Comparison of ENCODE assay signal across 14 cellular contexts in the genomic region with DNA sequence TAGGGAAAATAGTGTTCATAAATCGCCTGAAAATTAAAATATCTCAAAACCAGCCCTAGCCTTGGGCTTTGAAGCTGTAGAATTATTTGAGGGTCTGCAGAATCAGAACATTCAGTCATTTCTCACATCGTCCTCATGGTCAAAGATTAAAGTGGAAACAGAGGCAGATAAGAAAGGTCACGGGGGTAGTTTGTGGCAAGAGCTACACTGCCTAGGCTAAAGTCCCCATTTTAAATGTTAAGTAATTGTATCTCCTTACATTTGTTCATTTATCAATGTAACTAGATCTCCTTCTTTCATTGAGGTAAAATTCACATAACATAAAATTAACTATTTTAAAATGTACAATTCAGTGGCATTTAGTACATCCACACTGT.
DNase-seq lines count a peak whose midpoint lies in the region; ATAC-seq and TF ChIP-seq lines count a peak whose summit lies in the region.
"Had no signal": no experiment of that assay in that cellular context is flagged by ENCODE, and none has a peak within 500 bp of the region (broad histone marks: within the 10 kb centered on the region; RNA-seq: fewer than 3 reads in every experiment).

No MANE protein-coding gene starts in this region.

- H3K27ac Mint-ChIP-seq in GM23338, result peak overlapping the region; percentile 92
- H3K27ac Mint-ChIP-seq: CD4-positive, alpha-beta memory T cell; IgD-negative memory B cell had no signal

- no peak overlapping the region for H3K9ac ChIP-seq in subcutaneous abdominal adipose tissue (ENCODE audit: low read length in 5 of 5)

- no peaks in the 10 kb centered on the region for H3K79me2 ChIP-seq in GM23338 (replicated peaks; ENCODE audit: insufficient read depth)

- H4K20me1 ChIP-seq in GM23338 (replicated peaks; ENCODE audit: insufficient read depth), result no peaks in the 10 kb centered on the region

- H3K27ac ChIP-seq in GM23338 (ENCODE audit: low read depth) (peak overlapping the region; percentile 26; the same call in 1 of the 2 replicates), VCaP (peak overlapping the region; percentile 74), subcutaneous abdominal adipose tissue (ENCODE audit: low read depth, low read length) (peak overlapping the region; percentile 1)

- H3K4me1 Mint-ChIP-seq in GM23338, result peaks cover 64% of the 10 kb centered on the region
- H3K4me1 Mint-ChIP-seq: CD4-positive, alpha-beta memory T cell had no signal

- H3K27me3 ChIP-seq in GM23338 (ENCODE audit: insufficient read depth), result no peaks in the 10 kb centered on the region
- no peaks in the 10 kb centered on the region for H3K27me3 ChIP-seq in subcutaneous abdominal adipose tissue (ENCODE audit: control insufficient read depth in 5 of 5, insufficient read depth in 4 of 5, low read length in 5 of 5)

- H3K36me3 Mint-ChIP-seq in GM23338 (ENCODE audit: low read depth), result no peaks in the 10 kb centered on the region
- H3K36me3 Mint-ChIP-seq: CD4-positive, alpha-beta memory T cell; IgD-negative memory B cell had no signal

- DNase-seq in GM23338 (ENCODE audit: low spot score) (no peak), left lobe of liver (ENCODE audit: low spot score) (no peak), G401 (ENCODE audit: low spot score) (no peak), NCI-H1105 treated with DMSO at 0.1 percent for 48 hours (lab: John Stamatoyannopoulos, UW) (no peak), NOMO-1 treated with dmso at 0.1 percent for 144 hours (lab: John Stamatoyannopoulos, UW; ENCODE audit: unreplicated experiment) (no peak)
- DNase-seq: AML-193; CD4-positive, alpha-beta memory T cell; Kasumi-1; NCI-H1105; NCI-H1694 treated with DMSO at 0.1 percent for 48 hours; NCI-H526 treated with DMSO at 0.1 percent for 48 hours had no signal

- H3K27me3 Mint-ChIP-seq in GM23338 (ENCODE audit: insufficient read depth, low read depth, poor library complexity), result peaks cover 3% of the 10 kb centered on the region
- H3K27me3 Mint-ChIP-seq: CD4-positive, alpha-beta memory T cell had no signal

- peak overlapping the region; percentile 32 for H3K4me3 ChIP-seq in GM23338
- no peak overlapping the region for H3K4me3 ChIP-seq in subcutaneous abdominal adipose tissue (ENCODE audit: low read depth in 1 of 5, low read length in 5 of 5)

- H3K4me1 ChIP-seq in GM23338 (ENCODE audit: insufficient read depth), result peaks cover 65% of the 10 kb centered on the region
- H3K4me1 ChIP-seq in subcutaneous abdominal adipose tissue (ENCODE audit: control insufficient read depth in 5 of 5, insufficient read depth in 5 of 5, low read length in 5 of 5), result peaks cover 3 to 35% (median 25%) of the 10 kb centered on the region in 5 donors

- H3K4me3 Mint-ChIP-seq in GM23338, result peak overlapping the region; percentile 53
- H3K4me3 Mint-ChIP-seq: CD4-positive, alpha-beta memory T cell; IgD-negative memory B cell had no signal

- no peak for ATAC-seq in GM23338
- ATAC-seq in left lobe of liver, result peak; percentile 40

- H3K36me3 ChIP-seq in GM23338 (ENCODE audit: insufficient read depth) (no peaks in the 10 kb centered on the region), subcutaneous abdominal adipose tissue (ENCODE audit: control insufficient read depth in 5 of 5, insufficient read depth in 5 of 5, low read length in 5 of 5) (no peaks in the 10 kb centered on the region)

- TF ChIP-seq CTCF in GM23338 (conservative IDR thresholded peaks at IDR 0.05; ENCODE audit: low read depth in 2 of 2) (no peak), VCaP (conservative IDR thresholded peaks at IDR 0.05) (no peak)

- H3K9me3 Mint-ChIP-seq in GM23338, result no peaks in the 10 kb centered on the region
- H3K9me3 Mint-ChIP-seq: IgD-negative memory B cell had no signal

- no peaks in the 10 kb centered on the region for H3F3A ChIP-seq in GM23338 (replicated peaks; ENCODE audit: low read depth)

- H3K4me2 ChIP-seq in GM23338, result peak overlapping the region; percentile 55

- H3K9me3 ChIP-seq in subcutaneous abdominal adipose tissue (ENCODE audit: control insufficient read depth in 5 of 5, low read length in 5 of 5), result no peaks in the 10 kb centered on the region

- in situ Hi-C loops in G401 (cut with HindIII; ENCODE audit: low sequenced_read_pairs), result no loop called here

- peaks cover 9% of the 10 kb centered on the region; the same call in 1 of the 2 replicates for H3K9me2 ChIP-seq in GM23338 (ENCODE audit: insufficient read depth)

- H2AFZ ChIP-seq in GM23338, result peak overlapping the region; percentile 28; the same call in 1 of the 2 replicates

TF ChIP-seq in GM23338, 12 proteins besides CTCF, POLR2A, EP300 and RAD21 (continues in another document):
- no peak for TF ChIP-seq ZNF331 (CRISPR knock-in tag; IDR thresholded peaks at IDR 0.05; ENCODE audit: low read depth)
- TF ChIP-seq ZNF114 (CRISPR knock-in tag; IDR thresholded peaks at IDR 0.05), result no peak
- TF ChIP-seq, protein P1, sequence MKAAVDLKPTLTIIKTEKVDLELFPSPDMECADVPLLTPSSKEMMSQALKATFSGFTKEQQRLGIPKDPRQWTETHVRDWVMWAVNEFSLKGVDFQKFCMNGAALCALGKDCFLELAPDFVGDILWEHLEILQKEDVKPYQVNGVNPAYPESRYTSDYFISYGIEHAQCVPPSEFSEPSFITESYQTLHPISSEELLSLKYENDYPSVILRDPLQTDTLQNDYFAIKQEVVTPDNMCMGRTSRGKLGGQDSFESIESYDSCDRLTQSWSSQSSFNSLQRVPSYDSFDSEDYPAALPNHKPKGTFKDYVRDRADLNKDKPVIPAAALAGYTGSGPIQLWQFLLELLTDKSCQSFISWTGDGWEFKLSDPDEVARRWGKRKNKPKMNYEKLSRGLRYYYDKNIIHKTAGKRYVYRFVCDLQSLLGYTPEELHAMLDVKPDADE (IDR thresholded peaks at IDR 0.05), result no peak
- no peak for TF ChIP-seq JUNB (IDR thresholded peaks at IDR 0.05; ENCODE audit: unreplicated experiment)
- no peak for TF ChIP-seq CREB1 (CRISPR knock-in tag; IDR thresholded peaks at IDR 0.05; ENCODE audit: low read depth)
- TF ChIP-seq, protein P2, sequence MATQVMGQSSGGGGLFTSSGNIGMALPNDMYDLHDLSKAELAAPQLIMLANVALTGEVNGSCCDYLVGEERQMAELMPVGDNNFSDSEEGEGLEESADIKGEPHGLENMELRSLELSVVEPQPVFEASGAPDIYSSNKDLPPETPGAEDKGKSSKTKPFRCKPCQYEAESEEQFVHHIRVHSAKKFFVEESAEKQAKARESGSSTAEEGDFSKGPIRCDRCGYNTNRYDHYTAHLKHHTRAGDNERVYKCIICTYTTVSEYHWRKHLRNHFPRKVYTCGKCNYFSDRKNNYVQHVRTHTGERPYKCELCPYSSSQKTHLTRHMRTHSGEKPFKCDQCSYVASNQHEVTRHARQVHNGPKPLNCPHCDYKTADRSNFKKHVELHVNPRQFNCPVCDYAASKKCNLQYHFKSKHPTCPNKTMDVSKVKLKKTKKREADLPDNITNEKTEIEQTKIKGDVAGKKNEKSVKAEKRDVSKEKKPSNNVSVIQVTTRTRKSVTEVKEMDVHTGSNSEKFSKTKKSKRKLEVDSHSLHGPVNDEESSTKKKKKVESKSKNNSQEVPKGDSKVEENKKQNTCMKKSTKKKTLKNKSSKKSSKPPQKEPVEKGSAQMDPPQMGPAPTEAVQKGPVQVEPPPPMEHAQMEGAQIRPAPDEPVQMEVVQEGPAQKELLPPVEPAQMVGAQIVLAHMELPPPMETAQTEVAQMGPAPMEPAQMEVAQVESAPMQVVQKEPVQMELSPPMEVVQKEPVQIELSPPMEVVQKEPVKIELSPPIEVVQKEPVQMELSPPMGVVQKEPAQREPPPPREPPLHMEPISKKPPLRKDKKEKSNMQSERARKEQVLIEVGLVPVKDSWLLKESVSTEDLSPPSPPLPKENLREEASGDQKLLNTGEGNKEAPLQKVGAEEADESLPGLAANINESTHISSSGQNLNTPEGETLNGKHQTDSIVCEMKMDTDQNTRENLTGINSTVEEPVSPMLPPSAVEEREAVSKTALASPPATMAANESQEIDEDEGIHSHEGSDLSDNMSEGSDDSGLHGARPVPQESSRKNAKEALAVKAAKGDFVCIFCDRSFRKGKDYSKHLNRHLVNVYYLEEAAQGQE (IDR thresholded peaks at IDR 0.05; ENCODE audit: unreplicated experiment), result no peak
- TF ChIP-seq POLR2AphosphoS5 (IDR thresholded peaks at IDR 0.05; ENCODE audit: low read depth), result no peak
- TF ChIP-seq NANOG (IDR thresholded peaks at IDR 0.05; ENCODE audit: borderline replicate concordance), result no peak
- TF ChIP-seq EZH2phosphoT487 (IDR thresholded peaks at IDR 0.05; ENCODE audit: unreplicated experiment), result no peak

Comparison
In these comparisons a context has a peak if more than half of its experiments do, and no peak if none do; other contexts are left out.
1. H3K27ac ChIP-seq: peak in every context shown above with its lines; median percentile 74 in VCaP; 26 in GM23338; 1 in subcutaneous abdominal adipose tissue.